In the genomic region with DNA sequence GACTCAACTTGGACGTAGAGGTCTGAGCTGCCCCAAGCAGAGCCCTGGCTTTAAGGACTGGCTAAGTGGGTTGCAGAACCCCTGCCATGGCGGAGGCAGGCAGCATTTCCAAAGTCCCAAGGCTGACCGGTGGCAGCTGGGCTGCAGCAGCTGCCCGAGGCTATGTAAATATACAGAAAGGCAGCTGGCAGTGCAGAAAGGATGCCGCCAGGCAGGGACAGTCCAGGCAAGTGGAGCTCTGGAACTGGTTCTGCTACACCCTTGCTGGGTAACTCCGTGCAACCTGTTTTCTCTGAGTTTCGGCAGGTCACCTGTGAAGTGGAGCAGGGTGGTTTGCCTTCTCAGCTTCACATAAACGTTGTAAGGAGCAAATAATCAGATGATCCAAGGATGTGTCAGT, we compare ENCODE assay signal across 10 cellular contexts. TPM values are rescaled to one million over a fixed set of nuclear protein-coding genes. Genes with fewer than 3 reads are reported as not detected.
A peak's percentile ranks its signal among the peaks of the same experiment; 100 is the strongest.
DNase-seq lines count a peak whose midpoint lies in the region; ATAC-seq and TF ChIP-seq lines count a peak whose summit lies in the region.
"Had no signal": no experiment of that assay in that cellular context is flagged by ENCODE, and none has a peak within 500 bp of the region (broad histone marks: within the 10 kb centered on the region; RNA-seq: fewer than 3 reads in every experiment).

No MANE protein-coding gene starts in this region.

- H3K27ac ChIP-seq in left lung (peak overlapping the region; percentile 57 to 62), stomach smooth muscle (ENCODE audit: low read length) (peak overlapping the region; percentile 89)
- H3K27ac ChIP-seq: KMS-11 had no signal

- TF ChIP-seq CTCF in left lung (IDR thresholded peaks at IDR 0.05): no peak

- H3K4me1 ChIP-seq in left lung (peaks cover 61 to 96% of the 10 kb centered on the region in 2 donors), stomach smooth muscle (ENCODE audit: control insufficient read depth, insufficient read depth, low read length) (peaks cover 85% of the 10 kb centered on the region)

- peak overlapping the region; percentile 16 to 29 for H3K9ac ChIP-seq in stomach smooth muscle (ENCODE audit: low read length in 2 of 2)
- H3K9ac ChIP-seq: KMS-11 had no signal

- no peaks in the 10 kb centered on the region for H3K36me3 ChIP-seq in left lung
- no peaks in the 10 kb centered on the region for H3K36me3 ChIP-seq in stomach smooth muscle (ENCODE audit: control insufficient read depth in 2 of 2, insufficient read depth in 2 of 2, low read length in 2 of 2)

- H3K9me3 ChIP-seq in left lung (no peaks in the 10 kb centered on the region), stomach smooth muscle (ENCODE audit: control insufficient read depth in 2 of 2, low read length in 2 of 2) (no peaks in the 10 kb centered on the region)

- intact Hi-C loops in left lung (cut with DNase I): no loop called here

- ATAC-seq in left lung: peak; percentile 56
- ATAC-seq in HG02884 (IDR thresholded peaks at IDR 0.05; ENCODE audit: unreplicated experiment): no peak
- no peak for ATAC-seq in HG03520 (IDR thresholded peaks at IDR 0.05; ENCODE audit: unreplicated experiment)
- ATAC-seq in HG03280 (IDR thresholded peaks at IDR 0.05; ENCODE audit: unreplicated experiment): no peak

- H3K27me3 ChIP-seq in left lung: no peaks in the 10 kb centered on the region
- H3K27me3 ChIP-seq in stomach smooth muscle (ENCODE audit: control insufficient read depth in 1 of 2, insufficient read depth in 2 of 2, low read length in 2 of 2): no peaks in the 10 kb centered on the region

- H3K4me3 ChIP-seq in left lung (no peak overlapping the region), stomach smooth muscle (ENCODE audit: low read length in 2 of 2) (peak overlapping the region in 1 of 2 donors; percentile 35)

- peak; percentile 84 for DNase-seq in NCI-H1092 (lab: John Stamatoyannopoulos, UW)
- DNase-seq in SHP77 treated with DMSO at 0.1 percent for 48 hours (lab: John Stamatoyannopoulos, UW): peak; percentile 19
- peak in 1 of 2 donors; percentile 68 for DNase-seq in left lung
- no peak for DNase-seq in NCI-H1436 treated with DMSO at 0.1 percent for 48 hours (lab: John Stamatoyannopoulos, UW)
- DNase-seq: stimulated activated naive CD4-positive, alpha-beta T cell had no signal

RNA-seq across cellular contexts. Expression of a gene that starts 46.0 kb away (rescaled TPM):
- 10 to 100 TPM; 26.7 to 26.8 TPM for total RNA-seq in left lung
